Comparison of ENCODE assay signal across 8 cellular contexts in the genomic region with DNA sequence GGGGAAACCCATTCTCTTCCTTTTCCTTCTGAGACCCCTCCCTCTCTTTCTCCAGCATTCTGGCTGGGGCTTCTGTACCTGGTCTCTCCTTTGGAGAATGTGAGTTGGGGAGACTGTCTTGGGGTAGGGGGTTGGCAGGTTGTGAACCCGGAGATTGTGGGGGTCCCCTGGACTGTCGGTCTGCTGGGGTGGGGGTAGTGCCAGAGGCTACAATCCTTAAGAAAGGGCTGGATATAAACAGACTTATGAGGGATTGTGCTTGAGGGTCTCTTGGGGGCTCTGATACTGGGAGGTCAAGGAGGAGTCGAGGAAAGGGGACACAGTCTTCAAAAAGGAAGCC. TPM values are rescaled to one million over a fixed set of nuclear protein-coding genes. Genes with fewer than 3 reads are reported as not detected.
DNase-seq lines count a peak whose midpoint lies in the region; ATAC-seq and TF ChIP-seq lines count a peak whose summit lies in the region.

No MANE protein-coding gene starts in this region.

- H2AFZ ChIP-seq in hepatocyte: no peak overlapping the region

- no peaks in the 10 kb centered on the region for H4K20me1 ChIP-seq in hepatocyte (ENCODE audit: insufficient read depth, poor library complexity, severe bottlenecking)

- no peaks in the 10 kb centered on the region for H3K36me3 ChIP-seq in hepatocyte (replicated peaks; ENCODE audit: insufficient read depth, low read depth)
- H3K36me3 ChIP-seq in stomach smooth muscle (ENCODE audit: control insufficient read depth in 2 of 2, insufficient read depth in 2 of 2, low read length in 2 of 2): peaks cover 4 to 7% of the 10 kb centered on the region in 2 donors

- H3K9me3 ChIP-seq in hepatocyte (ENCODE audit: low read depth) (no peaks in the 10 kb centered on the region), stomach smooth muscle (ENCODE audit: control insufficient read depth in 2 of 2, low read length in 2 of 2) (no peaks in the 10 kb centered on the region)

- H3K27ac Mint-ChIP-seq in activated CD4-positive, alpha-beta T cell treated with anti-CD3 and anti-CD28 coated beads for 36 hours: no peak overlapping the region
- H3K27ac Mint-ChIP-seq in activated T-helper 1 cell treated with anti-CD3 and anti-CD28 coated beads, Interleukin-12 subunit alpha, Interleukin-12 subunit beta, Interleukin-2, Interleukin-4 antibody, amounts not matched to agents 30 ng/mL and 10 ng/mL and 1 ng/mL, durations not matched to agents 14 hours and 24 hours and 36 hours: peak overlapping the region; percentile 76

- H3K27ac ChIP-seq in hepatocyte (no peak overlapping the region), stomach smooth muscle (ENCODE audit: low read length) (no peak overlapping the region)

- no peak for TF ChIP-seq CTCF in hepatocyte (IDR thresholded peaks at IDR 0.05; ENCODE audit: poor library complexity)

- intact Hi-C loops in activated CD4-positive, alpha-beta T cell treated with anti-CD3 and anti-CD28 coated beads for 36 hours (cut with DNase I, micrococcal nuclease): loop anchor here (5.0 kb wide), 6 partner anchors 76 to 434 kb away; a partner anchor contains a TSS
- intact Hi-C loops in activated T-helper 1 cell treated with anti-CD3 and anti-CD28 coated beads, Interleukin-12 subunit alpha, Interleukin-12 subunit beta, Interleukin-2, Interleukin-4 antibody, amounts not matched to agents 30 ng/mL and 10 ng/mL and 1 ng/mL, durations not matched to agents 14 hours and 24 hours and 36 hours (cut with micrococcal nuclease): loop anchor here (2.0 to 5.0 kb wide), 2 partner anchors 155 to 849 kb away; a partner anchor contains a TSS

- peaks cover 50% of the 10 kb centered on the region for H3K4me1 Mint-ChIP-seq in activated CD4-positive, alpha-beta T cell treated with anti-CD3 and anti-CD28 coated beads for 36 hours
- peaks cover 27% of the 10 kb centered on the region for H3K4me1 Mint-ChIP-seq in activated T-helper 1 cell treated with anti-CD3 and anti-CD28 coated beads, Interleukin-12 subunit alpha, Interleukin-12 subunit beta, Interleukin-2, Interleukin-4 antibody, amounts not matched to agents 30 ng/mL and 10 ng/mL and 1 ng/mL, durations not matched to agents 14 hours and 24 hours and 36 hours (ENCODE audit: low read depth)

- H3K4me3 ChIP-seq in hepatocyte: no peak overlapping the region
- H3K4me3 ChIP-seq in stomach smooth muscle (ENCODE audit: low read length in 2 of 2): peak overlapping the region; percentile 36 to 76

- POLR2A ChIA-PET in activated CD4-positive, alpha-beta T cell treated with anti-CD3 and anti-CD28 coated beads for 36 hours (lab: Charles Lee): interaction anchor here (1.1 to 3.0 kb wide), 5 partner anchors 17 to 125 kb away, joined by 3 to 55 read pairs (median 21); a partner anchor contains a TSS

- ATAC-seq in activated CD4-positive, alpha-beta T cell treated with anti-CD3 and anti-CD28 coated beads for 36 hours: no peak

- peaks cover 8% of the 10 kb centered on the region for H3K4me1 ChIP-seq in hepatocyte (ENCODE audit: insufficient read depth)
- H3K4me1 ChIP-seq in stomach smooth muscle (ENCODE audit: control insufficient read depth, insufficient read depth, low read length): peaks cover 34% of the 10 kb centered on the region

- CTCF ChIA-PET in activated CD4-positive, alpha-beta T cell treated with anti-CD3 and anti-CD28 coated beads for 36 hours (lab: Charles Lee): interaction anchor here (0.6 to 6.7 kb wide), 9 partner anchors 12 to 1027 kb away, joined by 3 to 92 read pairs (median 3); a partner anchor contains a TSS

- no peaks in the 10 kb centered on the region for H3K9me2 ChIP-seq in hepatocyte (replicated peaks; ENCODE audit: insufficient read depth)

- no peaks in the 10 kb centered on the region for H3K9me3 Mint-ChIP-seq in activated CD4-positive, alpha-beta T cell treated with anti-CD3 and anti-CD28 coated beads for 36 hours (ENCODE audit: low read depth)
- no peaks in the 10 kb centered on the region for H3K9me3 Mint-ChIP-seq in activated T-helper 1 cell treated with anti-CD3 and anti-CD28 coated beads, Interleukin-12 subunit alpha, Interleukin-12 subunit beta, Interleukin-2, Interleukin-4 antibody, amounts not matched to agents 30 ng/mL and 10 ng/mL and 1 ng/mL, durations not matched to agents 14 hours and 24 hours and 36 hours

- WGBS in hepatocyte (ENCODE audit: low lambda C conversion rate, missing lambda C conversion rate): 79% methylated on average over 3 of the region's 3 CpGs

- H3K4me2 ChIP-seq in hepatocyte: peak overlapping the region; percentile 97

- no peaks in the 10 kb centered on the region for H3K27me3 ChIP-seq in hepatocyte
- no peaks in the 10 kb centered on the region for H3K27me3 ChIP-seq in stomach smooth muscle (ENCODE audit: control insufficient read depth in 1 of 2, insufficient read depth in 2 of 2, low read length in 2 of 2)

- H3K27me3 Mint-ChIP-seq in activated CD4-positive, alpha-beta T cell treated with anti-CD3 and anti-CD28 coated beads for 36 hours: peaks cover 2% of the 10 kb centered on the region
- no peaks in the 10 kb centered on the region for H3K27me3 Mint-ChIP-seq in activated T-helper 1 cell treated with anti-CD3 and anti-CD28 coated beads, Interleukin-12 subunit alpha, Interleukin-12 subunit beta, Interleukin-2, Interleukin-4 antibody, amounts not matched to agents 30 ng/mL and 10 ng/mL and 1 ng/mL, durations not matched to agents 14 hours and 24 hours and 36 hours (ENCODE audit: insufficient read depth)

- no peak overlapping the region for H3K9ac ChIP-seq in stomach smooth muscle (ENCODE audit: low read length in 2 of 2)

- H3K4me3 Mint-ChIP-seq in activated CD4-positive, alpha-beta T cell treated with anti-CD3 and anti-CD28 coated beads for 36 hours: peak overlapping the region; percentile 83
- H3K4me3 Mint-ChIP-seq in activated T-helper 1 cell treated with anti-CD3 and anti-CD28 coated beads, Interleukin-12 subunit alpha, Interleukin-12 subunit beta, Interleukin-2, Interleukin-4 antibody, amounts not matched to agents 30 ng/mL and 10 ng/mL and 1 ng/mL, durations not matched to agents 14 hours and 24 hours and 36 hours: peak overlapping the region; percentile 88

- H3K36me3 Mint-ChIP-seq in activated CD4-positive, alpha-beta T cell treated with anti-CD3 and anti-CD28 coated beads for 36 hours (ENCODE audit: low read depth): peaks cover 2% of the 10 kb centered on the region
- peaks cover 3% of the 10 kb centered on the region for H3K36me3 Mint-ChIP-seq in activated T-helper 1 cell treated with anti-CD3 and anti-CD28 coated beads, Interleukin-12 subunit alpha, Interleukin-12 subunit beta, Interleukin-2, Interleukin-4 antibody, amounts not matched to agents 30 ng/mL and 10 ng/mL and 1 ng/mL, durations not matched to agents 14 hours and 24 hours and 36 hours (ENCODE audit: low read depth)

- DNase-seq in activated CD4-positive, alpha-beta T cell treated with anti-CD3 and anti-CD28 coated beads for 36 hours: no peak
- DNase-seq in activated CD4-positive, alpha-beta T cell treated with anti-CD3 and anti-CD28 coated beads for 4 hours: no peak
- no peak for DNase-seq in activated T-helper 1 cell treated with anti-CD3 and anti-CD28 coated beads, Interleukin-12 subunit alpha, Interleukin-12 subunit beta, Interleukin-2, Interleukin-4 antibody, amounts not matched to agents 30 ng/mL and 10 ng/mL and 1 ng/mL, durations not matched to agents 14 hours and 24 hours and 36 hours (ENCODE audit: low spot score)
- DNase-seq in hepatocyte (ENCODE audit: low spot score) (no peak), NK-92 (lab: John Stamatoyannopoulos, UW; ENCODE audit: unreplicated experiment) (no peak), C1 segment of cervical spinal cord (lab: John Stamatoyannopoulos, UW) (no peak), hepatic stellate cell (ENCODE audit: low spot score) (no peak)

- no peaks in the 10 kb centered on the region for H3K79me2 ChIP-seq in hepatocyte

RNA-seq across cellular contexts. Expression of a gene that starts 2.4 kb away (rescaled TPM):
- 1 to 10 TPM; 6.4 to 6.9 TPM for total RNA-seq in activated CD4-positive, alpha-beta T cell treated with anti-CD3 and anti-CD28 coated beads for 36 hours
- total RNA-seq in activated T-helper 1 cell treated with anti-CD3 and anti-CD28 coated beads, Interleukin-12 subunit alpha, Interleukin-12 subunit beta, Interleukin-2, Interleukin-4 antibody, amounts not matched to agents 30 ng/mL and 10 ng/mL and 1 ng/mL, durations not matched to agents 14 hours and 24 hours and 36 hours: 3.6 and 5.1 TPM in 2 replicates
- total RNA-seq in hepatocyte: 7.9 and 11.0 TPM in 2 replicates
- 6.6 and 10.5 TPM in 2 replicates for polyA plus RNA-seq in hepatocyte

RNA-seq across cellular contexts. Expression of a gene that starts 46.7 kb away (rescaled TPM):
- 100 to 1,000 TPM; 249 to 258 TPM for total RNA-seq in activated CD4-positive, alpha-beta T cell treated with anti-CD3 and anti-CD28 coated beads for 36 hours
- total RNA-seq in activated T-helper 1 cell treated with anti-CD3 and anti-CD28 coated beads, Interleukin-12 subunit alpha, Interleukin-12 subunit beta, Interleukin-2, Interleukin-4 antibody, amounts not matched to agents 30 ng/mL and 10 ng/mL and 1 ng/mL, durations not matched to agents 14 hours and 24 hours and 36 hours: 304 and 308 TPM in 2 replicates
- 66.9 and 68.9 TPM in 2 replicates for total RNA-seq in hepatocyte
- polyA plus RNA-seq in hepatocyte: 91.1 and 93.4 TPM in 2 replicates

RNA-seq across cellular contexts. Expression of a gene that starts 46.7 kb away (rescaled TPM):
- total RNA-seq in activated CD4-positive, alpha-beta T cell treated with anti-CD3 and anti-CD28 coated beads for 36 hours: 100 to 1,000 TPM; 122 to 148 TPM
- 151 and 168 TPM in 2 replicates for total RNA-seq in activated T-helper 1 cell treated with anti-CD3 and anti-CD28 coated beads, Interleukin-12 subunit alpha, Interleukin-12 subunit beta, Interleukin-2, Interleukin-4 antibody, amounts not matched to agents 30 ng/mL and 10 ng/mL and 1 ng/mL, durations not matched to agents 14 hours and 24 hours and 36 hours
- 53.7 and 57.3 TPM in 2 replicates for total RNA-seq in hepatocyte
- polyA plus RNA-seq in hepatocyte: 20.6 and 22.5 TPM in 2 replicates
